In the genomic region with DNA sequence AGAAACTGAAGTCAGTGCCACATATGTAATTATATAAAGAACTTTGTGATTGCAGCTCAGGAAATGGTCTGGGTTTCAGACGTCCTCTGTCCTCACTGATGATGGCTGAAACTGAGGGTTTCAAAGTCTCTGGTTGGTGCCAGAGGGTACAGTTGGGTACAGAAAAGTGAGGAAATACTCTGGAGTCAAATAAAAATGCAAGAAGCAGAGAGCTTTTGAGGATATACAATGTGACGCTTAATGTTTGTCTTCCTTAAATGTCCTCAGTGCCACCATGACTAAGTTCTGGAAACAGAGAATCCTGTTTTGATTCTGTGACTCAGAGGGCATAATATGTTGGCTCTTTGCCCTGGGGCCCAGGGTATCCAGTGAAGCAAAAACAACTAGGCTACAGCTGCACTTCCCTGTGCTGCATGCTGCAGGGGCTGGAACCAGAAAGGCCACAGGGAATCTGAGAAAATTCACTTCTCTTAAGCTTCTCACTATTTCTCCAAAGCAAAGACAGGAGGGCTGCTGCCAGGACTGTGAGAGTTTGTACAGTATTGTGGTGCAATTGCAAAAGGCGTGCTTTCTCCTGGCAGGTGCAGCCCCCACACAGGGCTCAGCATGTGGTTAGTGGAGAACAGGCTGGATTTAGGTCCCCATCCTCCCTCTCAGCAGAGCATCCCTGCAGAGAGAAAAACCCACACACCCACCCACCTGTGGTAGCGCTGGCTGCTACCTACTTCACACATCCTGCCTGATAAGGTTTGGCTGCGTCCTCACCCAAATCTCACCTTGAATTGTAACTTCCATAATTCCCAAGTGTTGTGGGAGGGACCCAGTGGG, we compare ENCODE assay signal across 8 cellular contexts.
DNase-seq lines count a peak whose midpoint lies in the region; ATAC-seq and TF ChIP-seq lines count a peak whose summit lies in the region.

No MANE protein-coding gene starts in this region.

- 63% methylated on average over 5 of the region's 5 CpGs for WGBS in liver

- peak overlapping the region; percentile 80 to 81 for H3K27ac ChIP-seq in liver (ENCODE audit: low read depth in 1 of 2, low read length in 2 of 2)

- H3K27me3 Mint-ChIP-seq in activated naive CD4-positive, alpha-beta T cell treated with anti-CD3 and anti-CD28 coated beads, Interleukin-2, amount 10 ng/mL, durations not matched to agents 7 days and 5 days: peaks cover 10% of the 10 kb centered on the region

- H3K4me3 ChIP-seq in BE2C (ENCODE audit: low read depth, low read length) (no peak overlapping the region), astrocyte of the cerebellum (ENCODE audit: low read depth, low read length) (no peak overlapping the region), liver (ENCODE audit: low read depth in 1 of 3, low read length in 3 of 3) (no peak overlapping the region)

- no peak overlapping the region for H3K27ac Mint-ChIP-seq in activated naive CD4-positive, alpha-beta T cell treated with anti-CD3 and anti-CD28 coated beads, Interleukin-2, amount 10 ng/mL, durations not matched to agents 7 days and 5 days

- CTCF ChIA-PET in activated naive CD4-positive, alpha-beta T cell treated with anti-CD3 and anti-CD28 coated beads, Interleukin-2, amount 10 ng/mL, durations not matched to agents 7 days and 5 days (lab: Charles Lee): no interaction called here

- H3K36me3 ChIP-seq in BE2C: no peaks in the 10 kb centered on the region
- H3K36me3 ChIP-seq in liver (ENCODE audit: control insufficient read depth in 4 of 4, insufficient read depth in 3 of 4, low read depth in 1 of 4, low read length in 3 of 4): no peaks in the 10 kb centered on the region

- TF ChIP-seq RAD21 in liver (IDR thresholded peaks at IDR 0.05): no peak

- TF ChIP-seq CTCF in BE2C (IDR thresholded peaks at IDR 0.05; ENCODE audit: low read depth, low read length) (no peak), astrocyte of the cerebellum (IDR thresholded peaks at IDR 0.05; ENCODE audit: low read depth, low read length, missing control alignments) (no peak), liver (IDR thresholded peaks at IDR 0.05; ENCODE audit: low read depth, low read length, missing input control) (no peak)

- H3K36me3 Mint-ChIP-seq in activated naive CD4-positive, alpha-beta T cell treated with anti-CD3 and anti-CD28 coated beads, Interleukin-2, amount 10 ng/mL, durations not matched to agents 7 days and 5 days: no peaks in the 10 kb centered on the region

- no peak overlapping the region for H3K4me3 Mint-ChIP-seq in activated naive CD4-positive, alpha-beta T cell treated with anti-CD3 and anti-CD28 coated beads, Interleukin-2, amount 10 ng/mL, durations not matched to agents 7 days and 5 days

- H3K4me1 ChIP-seq in BE2C (no peaks in the 10 kb centered on the region), liver (ENCODE audit: control insufficient read depth in 4 of 4, insufficient read depth in 4 of 4, low read length in 3 of 4) (peaks cover 12 to 32% (median 23%) of the 10 kb centered on the region in 4 donors)

- H3K9ac ChIP-seq in liver (ENCODE audit: low read depth in 1 of 2, low read length in 2 of 2): no peak overlapping the region

- DNase-seq in BE2C (peak; percentile 33), HT-29 (ENCODE audit: low spot score) (peak; percentile 88), astrocyte of the cerebellum (ENCODE audit: low read depth) (peak; percentile 77), NCI-H524 treated with DMSO at 0.1 percent for 48 hours (lab: John Stamatoyannopoulos, UW) (no peak), NCI-H1930 (lab: John Stamatoyannopoulos, UW) (no peak)
- no peak for DNase-seq in activated naive CD4-positive, alpha-beta T cell treated with anti-CD3 and anti-CD28 coated beads, Interleukin-2, amount 10 ng/mL, durations not matched to agents 7 days and 5 days

- no peaks in the 10 kb centered on the region for H3K27me3 ChIP-seq in BE2C
- no peaks in the 10 kb centered on the region for H3K27me3 ChIP-seq in liver (ENCODE audit: control insufficient read depth in 4 of 4, insufficient read depth in 4 of 4, low read length in 3 of 4)

- in situ Hi-C loops in astrocyte of the cerebellum (cut with HindIII; ENCODE audit: low sequenced_read_pairs): loop anchor here (5.0 kb wide), 1 partner anchor 48 kb away; no protein-coding TSS in a partner anchor

- H3K9me3 ChIP-seq in BE2C (no peaks in the 10 kb centered on the region), liver (ENCODE audit: control insufficient read depth in 4 of 4, low read length in 3 of 4) (no peaks in the 10 kb centered on the region)

- ATAC-seq in HG02642 (IDR thresholded peaks at IDR 0.05; ENCODE audit: poor library complexity, unreplicated experiment): no peak

- H3K4me1 Mint-ChIP-seq in activated naive CD4-positive, alpha-beta T cell treated with anti-CD3 and anti-CD28 coated beads, Interleukin-2, amount 10 ng/mL, durations not matched to agents 7 days and 5 days: peaks cover 2% of the 10 kb centered on the region

- H3K9me3 Mint-ChIP-seq in activated naive CD4-positive, alpha-beta T cell treated with anti-CD3 and anti-CD28 coated beads, Interleukin-2, amount 10 ng/mL, durations not matched to agents 7 days and 5 days: no peaks in the 10 kb centered on the region

TF ChIP-seq in liver, 16 proteins besides CTCF, POLR2A, EP300 and RAD21:
- TF ChIP-seq RXRA (IDR thresholded peaks at IDR 0.05) (peak in 1 of 2 donors; percentile 17), HNF4A (conservative IDR thresholded peaks at IDR 0.05) (peak in 1 of 2 donors; percentile 36), HNF4G (IDR thresholded peaks at IDR 0.05) (no peak), FOXA2 (IDR thresholded peaks at IDR 0.05) (no peak), TAF1 (conservative IDR thresholded peaks at IDR 0.05) (no peak), MAX (IDR thresholded peaks at IDR 0.05) (no peak), EGR1 (IDR thresholded peaks at IDR 0.05; ENCODE audit: low read depth in 2 of 2) (no peak), JUND (IDR thresholded peaks at IDR 0.05) (peak in 1 of 2 donors; percentile 66), ATF3 (IDR thresholded peaks at IDR 0.05) (no peak), YY1 (IDR thresholded peaks at IDR 0.05) (peak; percentile 41), NR2F2 (IDR thresholded peaks at IDR 0.05) (no peak), SP1 (IDR thresholded peaks at IDR 0.05) (no peak)
- TF ChIP-seq, protein P1, sequence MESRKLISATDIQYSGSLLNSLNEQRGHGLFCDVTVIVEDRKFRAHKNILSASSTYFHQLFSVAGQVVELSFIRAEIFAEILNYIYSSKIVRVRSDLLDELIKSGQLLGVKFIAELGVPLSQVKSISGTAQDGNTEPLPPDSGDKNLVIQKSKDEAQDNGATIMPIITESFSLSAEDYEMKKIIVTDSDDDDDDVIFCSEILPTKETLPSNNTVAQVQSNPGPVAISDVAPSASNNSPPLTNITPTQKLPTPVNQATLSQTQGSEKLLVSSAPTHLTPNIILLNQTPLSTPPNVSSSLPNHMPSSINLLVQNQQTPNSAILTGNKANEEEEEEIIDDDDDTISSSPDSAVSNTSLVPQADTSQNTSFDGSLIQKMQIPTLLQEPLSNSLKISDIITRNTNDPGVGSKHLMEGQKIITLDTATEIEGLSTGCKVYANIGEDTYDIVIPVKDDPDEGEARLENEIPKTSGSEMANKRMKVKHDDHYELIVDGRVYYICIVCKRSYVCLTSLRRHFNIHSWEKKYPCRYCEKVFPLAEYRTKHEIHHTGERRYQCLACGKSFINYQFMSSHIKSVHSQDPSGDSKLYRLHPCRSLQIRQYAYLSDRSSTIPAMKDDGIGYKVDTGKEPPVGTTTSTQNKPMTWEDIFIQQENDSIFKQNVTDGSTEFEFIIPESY (IDR thresholded peaks at IDR 0.05): no peak

Comparison
In these comparisons a context has a peak if more than half of its experiments do, and no peak if none do; other contexts are left out.
1. DNase-seq: peak in BE2C (single experiment), HT-29 (single experiment) and astrocyte of the cerebellum (single experiment); none in NCI-H524 treated with DMSO at 0.1 percent for 48 hours (single experiment), NCI-H1930 (0 of 2) and activated naive CD4-positive, alpha-beta T cell treated with anti-CD3 and anti-CD28 coated beads, Interleukin-2, amount 10 ng/mL, durations not matched to agents 7 days and 5 days (single experiment).